In the genomic region with DNA sequence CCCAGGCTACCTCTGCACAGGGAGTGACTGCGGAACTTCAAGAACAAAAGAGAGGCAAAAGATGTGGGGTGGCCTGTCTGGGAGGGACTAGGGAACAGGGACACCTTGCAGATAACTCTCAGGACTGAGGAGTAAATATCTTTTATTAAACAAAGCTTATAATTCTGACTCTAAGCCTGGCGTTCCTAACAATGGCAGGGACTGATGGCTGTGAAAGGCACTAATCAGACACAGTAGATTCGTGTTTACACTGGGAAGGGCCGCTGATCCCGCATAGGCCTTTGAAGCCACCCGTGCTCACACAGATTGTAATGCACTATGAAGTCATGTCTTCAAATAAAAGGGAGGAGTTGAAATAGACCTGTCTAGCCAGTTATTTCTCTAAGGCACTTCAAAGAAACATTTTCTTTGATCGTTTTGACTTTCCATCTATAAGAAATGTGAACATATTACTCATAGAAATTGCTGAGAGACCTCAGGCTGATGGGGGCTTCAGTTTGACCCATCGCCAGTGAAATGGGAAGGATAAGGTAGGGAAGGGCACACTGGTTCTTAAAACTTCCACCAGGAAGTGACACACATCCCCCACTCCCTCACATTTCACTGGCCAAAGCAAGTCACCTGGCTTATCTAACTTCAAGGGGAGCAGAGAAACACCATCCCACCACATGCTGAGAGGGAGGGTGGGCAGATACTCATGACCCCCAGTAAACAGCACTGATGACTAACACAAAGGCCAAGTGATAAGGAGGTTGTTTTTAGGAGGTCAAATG, we compare ENCODE assay signal across 1 cellular context.
A peak's percentile ranks its signal among the peaks of the same experiment; 100 is the strongest.
TF ChIP-seq lines count a peak whose summit lies in the region.

No MANE protein-coding gene starts in this region.

TF ChIP-seq in HepG2, 621 proteins besides CTCF, POLR2A, EP300 and RAD21 (continued from another document):
- TF ChIP-seq, protein P1, sequence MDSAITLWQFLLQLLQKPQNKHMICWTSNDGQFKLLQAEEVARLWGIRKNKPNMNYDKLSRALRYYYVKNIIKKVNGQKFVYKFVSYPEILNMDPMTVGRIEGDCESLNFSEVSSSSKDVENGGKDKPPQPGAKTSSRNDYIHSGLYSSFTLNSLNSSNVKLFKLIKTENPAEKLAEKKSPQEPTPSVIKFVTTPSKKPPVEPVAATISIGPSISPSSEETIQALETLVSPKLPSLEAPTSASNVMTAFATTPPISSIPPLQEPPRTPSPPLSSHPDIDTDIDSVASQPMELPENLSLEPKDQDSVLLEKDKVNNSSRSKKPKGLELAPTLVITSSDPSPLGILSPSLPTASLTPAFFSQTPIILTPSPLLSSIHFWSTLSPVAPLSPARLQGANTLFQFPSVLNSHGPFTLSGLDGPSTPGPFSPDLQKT (CRISPR knock-in tag; IDR thresholded peaks at IDR 0.05; ENCODE audit: borderline replicate concordance) = no peak
- TF ChIP-seq ZSCAN20 (CRISPR knock-in tag; IDR thresholded peaks at IDR 0.05; ENCODE audit: borderline replicate concordance) (no peak), ARNT2 (CRISPR knock-in tag; IDR thresholded peaks at IDR 0.05; ENCODE audit: low read depth) (no peak), NCOR1 (IDR thresholded peaks at IDR 0.05; ENCODE audit: borderline replicate concordance, low read length) (peak; percentile 92), ERF (CRISPR knock-in tag; IDR thresholded peaks at IDR 0.05) (no peak), ZSCAN21 (CRISPR knock-in tag; IDR thresholded peaks at IDR 0.05; ENCODE audit: borderline replicate concordance) (no peak), HNF4A (CRISPR knock-in tag; IDR thresholded peaks at IDR 0.05) (peak; percentile 11; the same call in 1 of the 2 replicates), SMC3 (IDR thresholded peaks at IDR 0.05; ENCODE audit: low read length) (no peak), ARNT (IDR thresholded peaks at IDR 0.05) (no peak)
- TF ChIP-seq, protein P2, sequence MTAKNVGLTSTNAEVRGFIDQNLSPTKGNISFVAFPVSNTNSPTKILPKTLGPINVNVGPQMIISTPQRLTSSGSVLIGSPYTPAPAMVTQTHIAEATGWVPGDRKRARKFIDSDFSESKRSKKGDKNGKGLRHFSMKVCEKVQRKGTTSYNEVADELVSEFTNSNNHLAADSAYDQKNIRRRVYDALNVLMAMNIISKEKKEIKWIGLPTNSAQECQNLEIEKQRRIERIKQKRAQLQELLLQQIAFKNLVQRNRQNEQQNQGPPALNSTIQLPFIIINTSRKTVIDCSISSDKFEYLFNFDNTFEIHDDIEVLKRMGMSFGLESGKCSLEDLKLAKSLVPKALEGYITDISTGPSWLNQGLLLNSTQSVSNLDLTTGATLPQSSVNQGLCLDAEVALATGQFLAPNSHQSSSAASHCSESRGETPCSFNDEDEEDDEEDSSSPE (CRISPR knock-in tag; IDR thresholded peaks at IDR 0.05) = no peak
- TF ChIP-seq, protein P3, sequence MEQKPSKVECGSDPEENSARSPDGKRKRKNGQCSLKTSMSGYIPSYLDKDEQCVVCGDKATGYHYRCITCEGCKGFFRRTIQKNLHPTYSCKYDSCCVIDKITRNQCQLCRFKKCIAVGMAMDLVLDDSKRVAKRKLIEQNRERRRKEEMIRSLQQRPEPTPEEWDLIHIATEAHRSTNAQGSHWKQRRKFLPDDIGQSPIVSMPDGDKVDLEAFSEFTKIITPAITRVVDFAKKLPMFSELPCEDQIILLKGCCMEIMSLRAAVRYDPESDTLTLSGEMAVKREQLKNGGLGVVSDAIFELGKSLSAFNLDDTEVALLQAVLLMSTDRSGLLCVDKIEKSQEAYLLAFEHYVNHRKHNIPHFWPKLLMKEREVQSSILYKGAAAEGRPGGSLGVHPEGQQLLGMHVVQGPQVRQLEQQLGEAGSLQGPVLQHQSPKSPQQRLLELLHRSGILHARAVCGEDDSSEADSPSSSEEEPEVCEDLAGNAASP (CRISPR knock-in tag; IDR thresholded peaks at IDR 0.05; ENCODE audit: borderline replicate concordance) = peak; percentile 56; the same call in 1 of the 2 replicates
TF ChIP-seq in HepG2: peak in this region for 173.
